ENCODE assay signal across 8 cellular contexts in the genomic region with DNA sequence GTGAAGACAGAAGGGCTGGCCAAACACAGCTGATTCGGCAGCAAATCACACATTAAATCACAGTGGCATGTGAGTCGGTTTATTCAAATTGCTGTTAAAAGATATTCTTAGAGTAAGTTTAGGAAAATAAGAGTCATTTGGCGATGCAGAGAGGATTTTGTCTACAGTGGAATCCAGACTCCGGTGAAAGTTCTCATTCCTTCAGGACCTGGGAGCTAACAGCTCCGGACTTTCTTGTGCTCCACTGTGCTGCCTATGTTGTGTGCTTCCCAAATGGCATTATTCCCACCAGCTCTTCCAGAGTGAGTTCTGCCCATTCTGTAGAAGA. TPM values are rescaled to one million over a fixed set of nuclear protein-coding genes. Genes with fewer than 3 reads are reported as not detected.
DNase-seq lines count a peak whose midpoint lies in the region; ATAC-seq and TF ChIP-seq lines count a peak whose summit lies in the region.

No MANE protein-coding gene starts in this region.

- ATAC-seq in activated CD8-positive, alpha-beta T cell treated with anti-CD3 and anti-CD28 coated beads, Interleukin-2, amount 10 ng/mL, durations not matched to agents 7 days and 5 days, result no peak
- ATAC-seq in GM19351 (IDR thresholded peaks at IDR 0.05; ENCODE audit: unreplicated experiment) (no peak), GM18505 (IDR thresholded peaks at IDR 0.05; ENCODE audit: unreplicated experiment) (no peak), HG03354 (IDR thresholded peaks at IDR 0.05; ENCODE audit: poor library complexity, severe bottlenecking, unreplicated experiment) (no peak)

- H3K27ac Mint-ChIP-seq in activated CD8-positive, alpha-beta T cell treated with anti-CD3 and anti-CD28 coated beads, Interleukin-2, amount 10 ng/mL, durations not matched to agents 7 days and 5 days, result peak overlapping the region; percentile 52

- H3K9ac ChIP-seq in smooth muscle cell (ENCODE audit: low read depth), result no peak overlapping the region

- no peaks in the 10 kb centered on the region for H3K9me3 Mint-ChIP-seq in activated CD8-positive, alpha-beta T cell treated with anti-CD3 and anti-CD28 coated beads, Interleukin-2, amount 10 ng/mL, durations not matched to agents 7 days and 5 days (ENCODE audit: insufficient read depth)

- H3K4me1 ChIP-seq in hepatocyte (ENCODE audit: insufficient read depth) (peaks cover 7% of the 10 kb centered on the region), smooth muscle cell (ENCODE audit: low read depth) (peaks cover 19% of the 10 kb centered on the region)

- H4K20me1 ChIP-seq in hepatocyte (ENCODE audit: insufficient read depth, poor library complexity, severe bottlenecking) (no peaks in the 10 kb centered on the region), smooth muscle cell (ENCODE audit: low read depth) (no peaks in the 10 kb centered on the region)

- H3K4me3 ChIP-seq in hepatocyte (no peak overlapping the region), smooth muscle cell (peak overlapping the region; percentile 66)

- H3K9me3 ChIP-seq in hepatocyte (ENCODE audit: low read depth) (no peaks in the 10 kb centered on the region), smooth muscle cell (replicated peaks; ENCODE audit: low read depth) (no peaks in the 10 kb centered on the region)

- DNase-seq in HCEC 1CT, result peak; percentile 46
- no peak for DNase-seq in activated CD8-positive, alpha-beta T cell treated with anti-CD3 and anti-CD28 coated beads, Interleukin-2, amount 10 ng/mL, durations not matched to agents 7 days and 5 days
- DNase-seq in hepatocyte (ENCODE audit: low spot score), result peak; percentile 32
- no peak for DNase-seq in smooth muscle cell (lab: John Stamatoyannopoulos, UW; ENCODE audit: unreplicated experiment)
- DNase-seq in HEK293T (ENCODE audit: extremely low spot score), result no peak

- CTCF ChIA-PET in activated CD8-positive, alpha-beta T cell treated with anti-CD3 and anti-CD28 coated beads, Interleukin-2, amount 10 ng/mL, durations not matched to agents 7 days and 5 days (lab: Charles Lee), result interaction anchor here (2.2 kb wide), 1 partner anchor 33 kb away, joined by 5 read pairs; no protein-coding TSS in a partner anchor
- CTCF ChIA-PET in HEK293T (lab: Yijun Ruan, JAX), result no interaction called here

- POLR2A ChIA-PET in activated CD8-positive, alpha-beta T cell treated with anti-CD3 and anti-CD28 coated beads, Interleukin-2, amount 10 ng/mL, durations not matched to agents 7 days and 5 days (lab: Charles Lee), result interaction anchor here (1.4 to 4.3 kb wide), 2 partner anchors 9 to 78 kb away, joined by 5 to 46 read pairs; a partner anchor contains a TSS
- POLR2A ChIA-PET in HEK293T (lab: Yijun Ruan, JAX), result interaction anchor here (0.9 to 3.8 kb wide), 3 partner anchors 75 to 228 kb away, joined by 3 to 63 read pairs (median 6); a partner anchor contains a TSS

- H2AFZ ChIP-seq in hepatocyte (no peak overlapping the region), smooth muscle cell (ENCODE audit: low read depth) (peak overlapping the region; percentile 63)

- no peaks in the 10 kb centered on the region for H3K79me2 ChIP-seq in hepatocyte
- H3K79me2 ChIP-seq in smooth muscle cell (ENCODE audit: low read depth), result no peaks in the 10 kb centered on the region

- H3K36me3 ChIP-seq in hepatocyte (replicated peaks; ENCODE audit: insufficient read depth, low read depth), result no peaks in the 10 kb centered on the region
- H3K36me3 ChIP-seq in smooth muscle cell (ENCODE audit: low read depth), result no peaks in the 10 kb centered on the region

- H3K4me2 ChIP-seq in hepatocyte, result peak overlapping the region; percentile 89
- peak overlapping the region; percentile 90 for H3K4me2 ChIP-seq in smooth muscle cell

- H3K27me3 ChIP-seq in hepatocyte (no peaks in the 10 kb centered on the region), smooth muscle cell (ENCODE audit: low read depth) (no peaks in the 10 kb centered on the region)

- no peak for TF ChIP-seq CTCF in hepatocyte (IDR thresholded peaks at IDR 0.05; ENCODE audit: poor library complexity)
- TF ChIP-seq CTCF in smooth muscle cell (IDR thresholded peaks at IDR 0.05; ENCODE audit: borderline replicate concordance, insufficient read depth, poor library complexity, severe bottlenecking), result no peak

- H3K4me1 Mint-ChIP-seq in activated CD8-positive, alpha-beta T cell treated with anti-CD3 and anti-CD28 coated beads, Interleukin-2, amount 10 ng/mL, durations not matched to agents 7 days and 5 days (ENCODE audit: low read depth), result peaks cover 19% of the 10 kb centered on the region

- H3F3A ChIP-seq in smooth muscle cell (ENCODE audit: low read depth), result peaks cover 14% of the 10 kb centered on the region

- whole genome bisulfite sequencing in hepatocyte (ENCODE audit: low lambda C conversion rate, missing lambda C conversion rate), result 60% methylated on average over 5 of the region's 5 CpGs
- WGBS in smooth muscle cell (ENCODE audit: low lambda C conversion rate), result 40% methylated on average over 5 of the region's 5 CpGs

- peak overlapping the region; percentile 99 for H3K27ac ChIP-seq in hepatocyte
- H3K27ac ChIP-seq in smooth muscle cell (ENCODE audit: low read depth), result peak overlapping the region; percentile 89

- peaks cover 3% of the 10 kb centered on the region for H3K36me3 Mint-ChIP-seq in activated CD8-positive, alpha-beta T cell treated with anti-CD3 and anti-CD28 coated beads, Interleukin-2, amount 10 ng/mL, durations not matched to agents 7 days and 5 days (ENCODE audit: low read depth)

- H3K9me2 ChIP-seq in hepatocyte (replicated peaks; ENCODE audit: insufficient read depth), result no peaks in the 10 kb centered on the region

- no peaks in the 10 kb centered on the region for H3K27me3 Mint-ChIP-seq in activated CD8-positive, alpha-beta T cell treated with anti-CD3 and anti-CD28 coated beads, Interleukin-2, amount 10 ng/mL, durations not matched to agents 7 days and 5 days (ENCODE audit: low read depth)

- TF ChIP-seq POLR2A in GM18505 (IDR thresholded peaks at IDR 0.05; ENCODE audit: borderline replicate concordance, extremely low read depth, insufficient read depth, insufficient read length), result no peak

- H3K4me3 Mint-ChIP-seq in activated CD8-positive, alpha-beta T cell treated with anti-CD3 and anti-CD28 coated beads, Interleukin-2, amount 10 ng/mL, durations not matched to agents 7 days and 5 days, result peak overlapping the region; percentile 93

TF ChIP-seq in HEK293T, 16 proteins besides CTCF, POLR2A, EP300 and RAD21:
- TF ChIP-seq FOXK2 (IDR thresholded peaks at IDR 0.05) (no peak), LEF1 (IDR thresholded peaks at IDR 0.05; ENCODE audit: borderline replicate concordance) (no peak), CTBP1 (IDR thresholded peaks at IDR 0.05; ENCODE audit: borderline replicate concordance) (no peak)

RNA-seq across cellular contexts. Expression of a gene that starts 1.5 kb away (rescaled TPM):
- 1 to 10 TPM; 6.3 to 7.5 TPM for total RNA-seq in activated CD8-positive, alpha-beta T cell treated with anti-CD3 and anti-CD28 coated beads, Interleukin-2, amount 10 ng/mL, durations not matched to agents 7 days and 5 days
- total RNA-seq in hepatocyte (6.4 and 9.3 TPM in 2 replicates), smooth muscle cell (5.1 and 5.3 TPM in 2 replicates)
- polyA plus RNA-seq in hepatocyte (6.9 and 7.2 TPM in 2 replicates), smooth muscle cell (2.0 and 2.8 TPM in 2 replicates)

Comparison
In these comparisons a context has a peak if more than half of its experiments do, and no peak if none do; other contexts are left out.
1. DNase-seq: peak in HCEC 1CT (single experiment) and hepatocyte (single experiment); none in activated CD8-positive, alpha-beta T cell treated with anti-CD3 and anti-CD28 coated beads, Interleukin-2, amount 10 ng/mL, durations not matched to agents 7 days and 5 days (single experiment), smooth muscle cell (single experiment) and HEK293T (single experiment).